ENCODE assay signal across 12 cellular contexts in the genomic region with DNA sequence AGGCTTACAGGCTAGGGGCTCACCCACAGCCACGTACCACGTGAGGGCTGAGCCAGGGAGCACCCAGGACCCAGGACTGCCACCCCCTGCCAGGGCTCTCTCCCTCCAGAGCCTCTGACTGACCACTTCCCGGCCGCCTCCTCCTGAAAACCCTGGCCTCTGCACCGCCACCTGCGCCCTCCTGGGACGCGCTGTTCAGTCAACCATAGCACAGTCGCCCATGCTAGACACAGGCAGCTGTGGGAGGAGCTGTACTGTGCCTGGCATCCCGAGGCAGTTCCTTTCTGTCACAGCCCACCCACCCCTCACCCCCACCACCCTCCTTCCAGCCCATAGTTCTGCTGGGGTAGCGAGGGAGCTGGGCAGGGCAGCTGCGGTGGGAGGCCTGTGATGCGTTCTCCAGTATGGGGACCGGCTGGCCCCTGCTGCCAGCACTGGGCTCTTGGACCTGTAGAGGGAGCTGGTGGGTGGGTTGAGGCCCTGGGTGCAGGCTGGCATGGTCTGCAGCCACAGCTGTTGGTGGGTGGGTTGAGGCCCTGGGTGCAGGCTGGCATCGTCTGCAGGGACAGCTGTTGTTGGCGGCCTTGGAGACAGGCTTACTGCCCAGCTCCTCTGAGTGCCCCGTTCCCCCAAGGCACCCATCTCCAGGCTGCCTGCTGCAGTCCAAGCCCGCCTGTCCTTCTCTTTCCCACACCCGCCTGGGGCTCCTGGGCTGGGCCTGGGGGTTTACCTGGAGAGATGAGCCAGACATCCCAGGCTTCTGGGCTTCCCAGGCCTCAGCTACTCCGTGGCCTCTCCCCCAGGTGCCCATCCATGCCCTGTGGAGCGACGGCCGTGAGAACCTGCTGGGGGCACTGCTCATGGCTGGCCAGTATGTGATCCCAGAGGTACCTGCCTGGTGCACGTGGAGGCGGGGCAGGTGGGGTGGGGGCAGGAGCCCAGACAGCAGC. TPM values are rescaled to one million over a fixed set of nuclear protein-coding genes. Genes with fewer than 3 reads are reported as not detected.
A peak's percentile ranks its signal among the peaks of the same experiment; 100 is the strongest.
DNase-seq lines count a peak whose midpoint lies in the region; TF ChIP-seq lines count a peak whose summit lies in the region.
"Had no signal": no experiment of that assay in that cellular context is flagged by ENCODE, and none has a peak within 500 bp of the region (broad histone marks: within the 10 kb centered on the region; RNA-seq: fewer than 3 reads in every experiment).

No MANE protein-coding gene starts in this region.

- no peaks in the 10 kb centered on the region for H3K36me3 ChIP-seq in OCI-LY7 (ENCODE audit: insufficient read depth, low read length)
- no peaks in the 10 kb centered on the region for H3K36me3 ChIP-seq in mesendoderm (ENCODE audit: control insufficient read depth, insufficient read depth, low read length)

- no peaks in the 10 kb centered on the region for H3K27me3 ChIP-seq in mesendoderm (ENCODE audit: insufficient read depth, low read length, poor library complexity)

- peaks cover 3% of the 10 kb centered on the region for H3K4me1 ChIP-seq in OCI-LY7 (ENCODE audit: insufficient read depth, low read length, poor library complexity, severe bottlenecking)
- H3K4me1 ChIP-seq in mesendoderm (ENCODE audit: control insufficient read depth, low read depth, low read length) = no peaks in the 10 kb centered on the region

- H3K4ac ChIP-seq in mesendoderm (ENCODE audit: low read depth, low read length) = no peak overlapping the region

- H2BK5ac ChIP-seq in mesendoderm (ENCODE audit: low read length) = no peak overlapping the region

- no peaks in the 10 kb centered on the region for H3K27me3 Mint-ChIP-seq in T-helper 2 cell treated with Interferon-gamma antibody and Interleukin-4, amounts not matched to agents 5 μg/mL and 100 μg/mL, for 36 hours (ENCODE audit: low read depth)

- no peak overlapping the region for H4K5ac ChIP-seq in mesendoderm (ENCODE audit: low read length)

- WGBS in mesendoderm (ENCODE audit: extremely low coverage, insufficient coverage, low lambda C conversion rate) = no CpG with 5 or more reads among the region's 25 CpGs

- H4K8ac ChIP-seq in mesendoderm (ENCODE audit: low read depth, low read length) = no peak overlapping the region

- no peak overlapping the region for H3K56ac ChIP-seq in mesendoderm (ENCODE audit: low read length)

- no peak overlapping the region for H3K27ac ChIP-seq in 22Rv1
- no peak overlapping the region for H3K27ac ChIP-seq in OCI-LY7 (ENCODE audit: low read depth, low read length, poor library complexity, severe bottlenecking)
- no peak overlapping the region for H3K27ac ChIP-seq in mesendoderm (ENCODE audit: low read depth, low read length)

- no peak overlapping the region for H2BK15ac ChIP-seq in mesendoderm (replicated peaks; ENCODE audit: low read depth)

- H4K20me1 ChIP-seq in OCI-LY7 (ENCODE audit: insufficient read depth, low read length) = no peaks in the 10 kb centered on the region

- H3K9me3 ChIP-seq in OCI-LY7 (ENCODE audit: low read length) = no peaks in the 10 kb centered on the region

- POLR2A ChIA-PET in OCI-LY7 (lab: Charles Lee) = no interaction called here

- H3K36me3 Mint-ChIP-seq in T-helper 2 cell treated with Interferon-gamma antibody and Interleukin-4, amounts not matched to agents 5 μg/mL and 100 μg/mL, for 36 hours (ENCODE audit: low read depth) = no peaks in the 10 kb centered on the region

- no peak overlapping the region for H3K23ac ChIP-seq in mesendoderm (ENCODE audit: low read length)

- CTCF ChIA-PET in OCI-LY7 (lab: Charles Lee; ENCODE audit: unreplicated experiment) = no interaction called here

- H3K79me2 ChIP-seq in OCI-LY7 (ENCODE audit: insufficient read depth, low read depth, low read length) (no peaks in the 10 kb centered on the region), mesendoderm (ENCODE audit: control insufficient read depth, insufficient read depth, low read length) (no peaks in the 10 kb centered on the region)

- H3K4me2 ChIP-seq in OCI-LY7 (ENCODE audit: low read length) (no peak overlapping the region), mesendoderm (ENCODE audit: low read length) (no peak overlapping the region)

- peaks cover 1% of the 10 kb centered on the region for H3K4me1 Mint-ChIP-seq in T-helper 2 cell treated with Interferon-gamma antibody and Interleukin-4, amounts not matched to agents 5 μg/mL and 100 μg/mL, for 36 hours (ENCODE audit: low read depth)

- intact Hi-C loops in OCI-LY7 (cut with micrococcal nuclease; ENCODE audit: unreplicated experiment) = no loop called here

- peak; percentile 57 for TF ChIP-seq CTCF in 22Rv1 (IDR thresholded peaks at IDR 0.05)
- TF ChIP-seq CTCF in GM13977 (IDR thresholded peaks at IDR 0.05; ENCODE audit: extremely low read depth, insufficient read depth, missing control alignments) = peak; percentile 13
- TF ChIP-seq CTCF in OCI-LY7 (conservative IDR thresholded peaks at IDR 0.05; ENCODE audit: low read length) = peak; percentile 30; the same call in 1 of the 2 replicates

- no peak overlapping the region for H2BK120ac ChIP-seq in mesendoderm (ENCODE audit: low read depth, low read length)

- H3K9ac ChIP-seq in mesendoderm (ENCODE audit: low read length) = no peak overlapping the region

- in situ Hi-C loops in GM13977 (cut with MboI; ENCODE audit: low pct_unique_long_range_greater_than_20kb, low sequenced_read_pairs, unreplicated experiment) = no loop called here

- no peak overlapping the region for H2AFZ ChIP-seq in OCI-LY7 (ENCODE audit: low read length)

- no peak overlapping the region for H3K27ac Mint-ChIP-seq in T-helper 2 cell treated with Interferon-gamma antibody and Interleukin-4, amounts not matched to agents 5 μg/mL and 100 μg/mL, for 36 hours
- H3K27ac Mint-ChIP-seq: activated T-helper 2 cell treated with anti-CD3 and anti-CD28 coated beads, Interferon-gamma antibody, Interleukin-2, Interleukin-4, amounts not matched to agents 10 μg/mL and 5 μg/mL and 100 μg/mL, durations not matched to agents 14 hours and 24 hours and 36 hours had no signal

- no peak overlapping the region for H3K4me3 ChIP-seq in OCI-LY7 (ENCODE audit: low read depth, low read length, poor library complexity, severe bottlenecking)
- no peak overlapping the region for H3K4me3 ChIP-seq in mesendoderm (ENCODE audit: low read length)

- no peaks in the 10 kb centered on the region for H3K79me1 ChIP-seq in mesendoderm (ENCODE audit: low read length)

- DNase-seq in GM13977 (ENCODE audit: low spot score) (no peak), OCI-LY7 (ENCODE audit: low spot score) (peak; percentile 35), left kidney (ENCODE audit: low read depth, low spot score) (peak; percentile 35), mesendoderm (no peak), 8988T (no peak)
- DNase-seq in stimulated activated CD4-positive, alpha-beta T cell treated with anti-CD3 and anti-CD28 coated beads, Interleukin-15, amount 100 ng/mL, for 24 hours = no peak
- no peak for DNase-seq in T-helper 2 cell treated with Interferon-gamma antibody and Interleukin-4, amounts not matched to agents 5 μg/mL and 100 μg/mL, for 36 hours (ENCODE audit: low spot score)
- DNase-seq: activated CD4-positive, alpha-beta T cell treated with anti-CD3 and anti-CD28 coated beads for 48 hours; MM.1S; NK-92 treated with Interleukin-12 subunit alpha and Interleukin-12 subunit beta, amount 100 ng/mL, for 24 hours had no signal

- H3K9me2 ChIP-seq in OCI-LY7 (ENCODE audit: insufficient read depth, low read length) = no peaks in the 10 kb centered on the region

- BruUV-seq in OCI-LY7 (replicated peaks; lab: Mats Ljungman, UMichigan) = no TSS peak

- H3K4me3 Mint-ChIP-seq in T-helper 2 cell treated with Interferon-gamma antibody and Interleukin-4, amounts not matched to agents 5 μg/mL and 100 μg/mL, for 36 hours = no peak overlapping the region

- H3K9me3 Mint-ChIP-seq in T-helper 2 cell treated with Interferon-gamma antibody and Interleukin-4, amounts not matched to agents 5 μg/mL and 100 μg/mL, for 36 hours = no peaks in the 10 kb centered on the region
- H3K9me3 Mint-ChIP-seq: activated T-helper 2 cell treated with anti-CD3 and anti-CD28 coated beads, Interferon-gamma antibody, Interleukin-2, Interleukin-4, amounts not matched to agents 10 μg/mL and 5 μg/mL and 100 μg/mL, durations not matched to agents 14 hours and 24 hours and 36 hours had no signal

- H2AK5ac ChIP-seq in mesendoderm (ENCODE audit: low read length) = no peak overlapping the region

- H3K18ac ChIP-seq in mesendoderm (ENCODE audit: low read length) = no peak overlapping the region

RNA-seq across cellular contexts. Expression of a gene that starts 11.5 kb away (rescaled TPM):
- total RNA-seq in OCI-LY7 (2014; rRNA removed; shearing (Covaris generic)) = not detected in 2 replicates
- not detected in 2 replicates for total RNA-seq in OCI-LY7 (2022)
- polyA plus RNA-seq in mesendoderm (2013, experiment 1 of 2) = 0.01 TPM
- 0.08 TPM for polyA plus RNA-seq in mesendoderm (2013, experiment 2 of 2)
- total RNA-seq: activated T-helper 2 cell treated with anti-CD3 and anti-CD28 coated beads, Interferon-gamma antibody, Interleukin-2, Interleukin-4, amounts not matched to agents 10 μg/mL and 5 μg/mL and 100 μg/mL, durations not matched to agents 14 hours and 24 hours and 36 hours had no signal

RNA-seq across cellular contexts. Expression of a gene that starts 41.4 kb away (rescaled TPM):
- total RNA-seq in OCI-LY7 (2014; rRNA removed; shearing (Covaris generic)) = not detected in 2 replicates
- total RNA-seq in OCI-LY7 (2022) = not detected in 2 replicates
- 6.3 TPM for polyA plus RNA-seq in mesendoderm (2013, experiment 1 of 2)
- polyA plus RNA-seq in mesendoderm (2013, experiment 2 of 2) = 6.3 TPM

Comparison
In these comparisons a context has a peak if more than half of its experiments do, and no peak if none do; other contexts are left out.
1. DNase-seq: peak in OCI-LY7 (single experiment) and left kidney (single experiment); none in GM13977 (single experiment), stimulated activated CD4-positive, alpha-beta T cell treated with anti-CD3 and anti-CD28 coated beads, Interleukin-15, amount 100 ng/mL, for 24 hours (single experiment), mesendoderm (single experiment), T-helper 2 cell treated with Interferon-gamma antibody and Interleukin-4, amounts not matched to agents 5 μg/mL and 100 μg/mL, for 36 hours (single experiment) and 8988T (single experiment).
2. Peak in every context shown above with its lines, with median percentiles within 50 percentile points of each other: CTCF ChIP-seq.